12 cellular contexts compared by ENCODE assay signal in the genomic region with DNA sequence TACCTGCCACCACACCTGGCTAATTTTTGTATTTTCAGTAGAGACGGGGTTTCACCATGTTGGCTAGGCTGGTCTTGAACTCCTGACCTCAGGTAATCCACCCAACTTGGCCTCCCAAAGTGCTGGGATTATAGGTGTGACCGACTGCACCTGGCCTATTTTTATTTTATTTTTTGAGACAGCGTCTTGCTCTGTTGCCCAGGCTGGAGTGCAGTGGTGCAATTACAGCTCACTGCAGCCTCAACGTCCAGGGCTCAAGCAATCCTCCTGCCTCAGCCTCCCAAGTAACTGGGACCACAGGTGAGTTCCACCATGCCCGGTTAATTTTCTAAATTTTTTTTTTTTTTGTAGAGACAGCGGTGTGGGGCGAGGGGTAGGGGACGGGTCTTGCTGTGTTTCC. TPM values are rescaled to one million over a fixed set of nuclear protein-coding genes. Genes with fewer than 3 reads are reported as not detected.
"Had no signal": no experiment of that assay in that cellular context is flagged by ENCODE, and none has a peak within 500 bp of the region (broad histone marks: within the 10 kb centered on the region; RNA-seq: fewer than 3 reads in every experiment).

No MANE protein-coding gene starts in this region.

RNA-seq across cellular contexts. Expression of gene ACP7, which starts 32.9 kb away (rescaled TPM):
- total RNA-seq: activated B cell treated with CpG ODN at 0.5 μM for 24 hours; activated CD4-positive, alpha-beta memory T cell treated with anti-CD3 and anti-CD28 coated beads, Interleukin-2, amount 10 ng/mL, durations not matched to agents 7 days and 5 days; activated CD4-positive, alpha-beta T cell treated with anti-CD3 and anti-CD28 coated beads for 36 hours; activated CD4-positive, alpha-beta T cell treated with anti-CD3 and anti-CD28 coated beads, Interleukin-2, amount 10 ng/mL, durations not matched to agents 24 days and 14 days; activated CD4-positive, alpha-beta T cell treated with anti-CD3 and anti-CD28 coated beads, Interleukin-2, amount 10 ng/mL, durations not matched to agents 7 days and 5 days; activated CD8-positive, alpha-beta memory T cell treated with anti-CD3 and anti-CD28 coated beads for 36 hours; activated CD8-positive, alpha-beta memory T cell treated with anti-CD3 and anti-CD28 coated beads, Interleukin-2, amount 10 ng/mL, durations not matched to agents 7 days and 5 days; activated CD8-positive, alpha-beta T cell treated with anti-CD3 and anti-CD28 coated beads for 36 hours; activated CD8-positive, alpha-beta T cell treated with anti-CD3 and anti-CD28 coated beads, Interleukin-2, amount 10 ng/mL, durations not matched to agents 7 days and 5 days; T-helper 1 cell treated with Interleukin-12 subunit alpha and Interleukin-12 subunit beta and Interleukin-4 antibody, amounts not matched to agents 30 ng/mL and 1 ng/mL, for 36 hours; T-helper 17 cell; T-helper 2 cell treated with Interferon-gamma antibody and Interleukin-4, amounts not matched to agents 100 ng/mL and 5 ng/mL, for 36 hours had no signal
